In genomic region chrX:50704360-50704759, GRCh38 we compare ENCODE assay signal across 1 cellular context.
TF ChIP-seq lines count a peak whose summit lies in the region.

No MANE protein-coding gene starts in this region.

TF ChIP-seq in IMR-90, 13 proteins besides CTCF, POLR2A, EP300 and RAD21:
- TF ChIP-seq RFX5 (IDR thresholded peaks at IDR 0.05; ENCODE audit: low read depth, low read length) (no peak), MAZ (IDR thresholded peaks at IDR 0.05; ENCODE audit: borderline replicate concordance, low read depth, low read length) (no peak)
